8 cellular contexts compared by ENCODE assay signal in genomic region chr2:15142069-15142689, GRCh38.
DNase-seq lines count a peak whose midpoint lies in the region; ATAC-seq, FAIRE-seq and TF ChIP-seq lines count a peak whose summit lies in the region.

No MANE protein-coding gene starts in this region.

- H3K36me3 Mint-ChIP-seq in CD4-positive, CD25-positive, alpha-beta regulatory T cell = no peaks in the 10 kb centered on the region

- peak overlapping the region; percentile 71 for H3K27ac ChIP-seq in CD4-positive, CD25-positive, alpha-beta regulatory T cell (ENCODE audit: insufficient read depth, low read length, poor library complexity, severe bottlenecking)
- H3K27ac ChIP-seq in tibial nerve = no peak overlapping the region

- TF ChIP-seq EP300 in tibial nerve (IDR thresholded peaks at IDR 0.05) = no peak

- no peaks in the 10 kb centered on the region for H3K9me3 ChIP-seq in CD4-positive, CD25-positive, alpha-beta regulatory T cell (ENCODE audit: control insufficient read depth in 2 of 2, low read length in 2 of 2)
- H3K9me3 ChIP-seq in tibial nerve = peaks cover 0 to 13% (median 0%) of the 10 kb centered on the region in 4 donors

- 21 to 35% methylated on average over 14 of the region's 14 CpGs for WGBS in tibial nerve, 2 donors

- peak; percentile 43 to 93 (median 83) for DNase-seq in CD4-positive, CD25-positive, alpha-beta regulatory T cell
- DNase-seq in T-helper 9 cell (peak; percentile 28), bronchial epithelial cell (ENCODE audit: low read depth) (peak; percentile 55), tibial nerve (ENCODE audit: low spot score in 2 of 2) (no peak), globus pallidus (ENCODE audit: low spot score) (no peak)
- peak; percentile 3 to 44 (median 25) for DNase-seq in stimulated activated CD4-positive, alpha-beta T cell treated with anti-CD3 and anti-CD28 coated beads, TNF-alpha, amount 100 ng/mL, for 1 hour (ENCODE audit: low read depth in 3 of 3, low spot score in 1 of 3)

- peak overlapping the region; percentile 62 for H3K4me3 ChIP-seq in CD4-positive, CD25-positive, alpha-beta regulatory T cell (ENCODE audit: low read depth, low read length)
- H3K4me3 ChIP-seq in bronchial epithelial cell (ENCODE audit: low read depth, low read length) = no peak overlapping the region
- H3K4me3 ChIP-seq in tibial nerve = no peak overlapping the region

- H3K27me3 Mint-ChIP-seq in CD4-positive, CD25-positive, alpha-beta regulatory T cell = no peaks in the 10 kb centered on the region

- peak overlapping the region; percentile 4 to 72 (median 52) for H3K4me3 Mint-ChIP-seq in CD4-positive, CD25-positive, alpha-beta regulatory T cell

- peak; percentile 98 to 100 for ATAC-seq in CD4-positive, CD25-positive, alpha-beta regulatory T cell (ENCODE audit: low read depth in 2 of 2)
- ATAC-seq in GM19372 (IDR thresholded peaks at IDR 0.05; ENCODE audit: low read depth, unreplicated experiment) (peak; percentile 100), HG03460 (IDR thresholded peaks at IDR 0.05; ENCODE audit: unreplicated experiment) (peak; percentile 100)

- FAIRE-seq in bronchial epithelial cell (lab: Jason Lieb, UNC) = peak; percentile 7

- no peaks in the 10 kb centered on the region for H3K27me3 ChIP-seq in CD4-positive, CD25-positive, alpha-beta regulatory T cell (ENCODE audit: control insufficient read depth, insufficient read depth, low read length)
- no peaks in the 10 kb centered on the region for H3K27me3 ChIP-seq in bronchial epithelial cell (ENCODE audit: control insufficient read depth, insufficient read depth, low read length)
- no peaks in the 10 kb centered on the region for H3K27me3 ChIP-seq in tibial nerve

- H3K9me3 Mint-ChIP-seq in CD4-positive, CD25-positive, alpha-beta regulatory T cell = peaks cover 0 to 5% (median 0%) of the 10 kb centered on the region in 7 donors

- H3K4me1 Mint-ChIP-seq in CD4-positive, CD25-positive, alpha-beta regulatory T cell = peaks cover 3 to 24% (median 18%) of the 10 kb centered on the region in 4 donors

- TF ChIP-seq CTCF in bronchial epithelial cell (IDR thresholded peaks at IDR 0.05; ENCODE audit: insufficient read depth, low read length, severe bottlenecking) (no peak), tibial nerve (IDR thresholded peaks at IDR 0.05) (no peak)

- peaks cover 6% of the 10 kb centered on the region for H3K4me1 ChIP-seq in CD4-positive, CD25-positive, alpha-beta regulatory T cell (ENCODE audit: control insufficient read depth, insufficient read depth, low read length, poor library complexity, severe bottlenecking)
- no peaks in the 10 kb centered on the region for H3K4me1 ChIP-seq in tibial nerve

- no peak for TF ChIP-seq POLR2A in tibial nerve (IDR thresholded peaks at IDR 0.05)

- peak overlapping the region; percentile 92 to 95 (median 94) for H3K27ac Mint-ChIP-seq in CD4-positive, CD25-positive, alpha-beta regulatory T cell

- no peaks in the 10 kb centered on the region for H3K36me3 ChIP-seq in CD4-positive, CD25-positive, alpha-beta regulatory T cell (ENCODE audit: control insufficient read depth, insufficient read depth, low read length)
- H3K36me3 ChIP-seq in bronchial epithelial cell (ENCODE audit: control insufficient read depth, insufficient read depth, low read length) (no peaks in the 10 kb centered on the region), tibial nerve (no peaks in the 10 kb centered on the region)

Comparison
In these comparisons a context has a peak if more than half of its experiments do, and no peak if none do; other contexts are left out.
1. DNase-seq: peak in CD4-positive, CD25-positive, alpha-beta regulatory T cell (3 of 3), T-helper 9 cell (single experiment), bronchial epithelial cell (single experiment) and stimulated activated CD4-positive, alpha-beta T cell treated with anti-CD3 and anti-CD28 coated beads, TNF-alpha, amount 100 ng/mL, for 1 hour (3 of 3); none in tibial nerve (0 of 2) and globus pallidus (single experiment).
2. Peak in every context shown above with its lines, with median percentiles within 50 percentile points of each other: ATAC-seq.